In genomic region chr17:42720996-42721583, GRCh38 we compare ENCODE assay signal across 8 cellular contexts. TPM values are rescaled to one million over a fixed set of nuclear protein-coding genes. Genes with fewer than 3 reads are reported as not detected.
DNase-seq lines count a peak whose midpoint lies in the region; ATAC-seq, FAIRE-seq and TF ChIP-seq lines count a peak whose summit lies in the region.

No MANE protein-coding gene starts in this region.

- no peak overlapping the region for H3K18ac ChIP-seq in H1 (ENCODE audit: extremely low read depth, low read length)

- no peak overlapping the region for H3K4me2 ChIP-seq in H1 (ENCODE audit: insufficient read depth in 1 of 2, low read depth in 2 of 2, low read length in 2 of 2)

- ATAC-seq in HG02938 (IDR thresholded peaks at IDR 0.05; ENCODE audit: unreplicated experiment) (no peak), HG02852 (IDR thresholded peaks at IDR 0.05; ENCODE audit: unreplicated experiment) (no peak)

- DNase-seq in A673 (ENCODE audit: low spot score) (peak; percentile 57), GDM1 (lab: John Stamatoyannopoulos, UW) (peak; percentile 15), NCI-H1417 (lab: John Stamatoyannopoulos, UW) (peak; percentile 48 to 85 (median 64)), SK-N-DZ (ENCODE audit: low spot score) (peak; percentile 73), H1 (ENCODE audit: low read depth in 1 of 2, low spot score in 2 of 2) (no peak), mesothelial cell of epicardium (ENCODE audit: low spot score in 2 of 2, unreplicated experiment in 2 of 2) (no peak)

- no peak overlapping the region for H3K4ac ChIP-seq in H1 (replicated peaks; ENCODE audit: insufficient read length, low read depth, low read length)

- H4K20me1 ChIP-seq in H1 (replicated peaks in 1 of 2; ENCODE audit: control insufficient read depth in 1 of 2, insufficient read depth in 2 of 2, low read length in 2 of 2) = peaks cover 0 to 2% of the 10 kb centered on the region in 2 experiments

- H3K4me3 ChIP-seq in A673 (ENCODE audit: low read depth, low read length, poor library complexity, severe bottlenecking) (no peak overlapping the region), H1 (ENCODE audit: extremely low read depth in 1 of 4, insufficient read depth in 2 of 4, low read depth in 3 of 4, low read length in 4 of 4) (no peak overlapping the region)

- H3K27ac ChIP-seq in A673 (ENCODE audit: low read depth, low read length, poor library complexity, severe bottlenecking) (no peak overlapping the region), H1 (ENCODE audit: low read depth, low read length) (no peak overlapping the region)

- FAIRE-seq in H1 (lab: Jason Lieb, UNC) = no peak

- H3K14ac ChIP-seq in H1 (ENCODE audit: insufficient read length) = no peak overlapping the region

- H2AFZ ChIP-seq in H1 (ENCODE audit: low read length) = no peak overlapping the region

- intact Hi-C loops in A673 (cut with micrococcal nuclease; ENCODE audit: unreplicated experiment) = loop anchor here (10.0 kb wide), 1 partner anchor 104 kb away; the partner anchor contains the start of gene BECN1

- H3K4me1 Mint-ChIP-seq in mesothelial cell of epicardium = no peaks in the 10 kb centered on the region

- no peaks in the 10 kb centered on the region for H3K27me3 ChIP-seq in A673 (replicated peaks; ENCODE audit: insufficient read depth, low read depth, low read length, poor library complexity)
- no peaks in the 10 kb centered on the region for H3K27me3 ChIP-seq in H1 (replicated peaks in 1 of 4; ENCODE audit: control insufficient read depth in 3 of 4, extremely low read depth in 1 of 4, insufficient read depth in 3 of 4, low read length in 3 of 4)

- H3K36me3 Mint-ChIP-seq in mesothelial cell of epicardium = peaks cover 40% of the 10 kb centered on the region

- 57% methylated on average over 2 of the region's 2 CpGs; no CpG with 5 or more reads in 1 of the 2 experiments for WGBS in H1 (ENCODE audit: extremely low coverage in 1 of 2, insufficient coverage in 1 of 2, insufficient read length in 1 of 2, insufficient replicate concordance in 2 of 2, low coverage in 1 of 2, low lambda C conversion rate in 2 of 2, missing lambda C conversion rate in 1 of 2), 2 experiments

- H2BK20ac ChIP-seq in H1 (ENCODE audit: low read length) = no peak overlapping the region

- no TSS peak for BruUV-seq in A673 (replicated peaks; lab: Mats Ljungman, UMichigan)

- H2AK5ac ChIP-seq in H1 (ENCODE audit: low read depth, low read length) = no peak overlapping the region

- H3K9ac ChIP-seq in H1 (replicated peaks in 1 of 4; ENCODE audit: extremely low read depth in 1 of 4, low read depth in 3 of 4, low read length in 3 of 4) = no peak overlapping the region

- no peaks in the 10 kb centered on the region for H3K4me1 ChIP-seq in A673 (ENCODE audit: insufficient read depth, low read length, poor library complexity, severe bottlenecking)
- H3K4me1 ChIP-seq in H1 (replicated peaks in 1 of 4; ENCODE audit: control insufficient read depth in 3 of 4, insufficient read depth in 4 of 4, low read length in 3 of 4) = no peaks in the 10 kb centered on the region

- TF ChIP-seq EP300 in H1 (IDR thresholded peaks at IDR 0.05; ENCODE audit: borderline replicate concordance in 1 of 2, low read depth in 2 of 2, low read length in 2 of 2) = no peak

- H4K8ac ChIP-seq in H1 (ENCODE audit: extremely low read depth, insufficient read depth, low read length) = no peak overlapping the region

- H3K56ac ChIP-seq in H1 (replicated peaks; ENCODE audit: insufficient read length, low read depth, low read length) = no peak overlapping the region

- H2BK5ac ChIP-seq in H1 (ENCODE audit: low read depth, low read length) = no peak overlapping the region

- H3K9me3 Mint-ChIP-seq in mesothelial cell of epicardium = no peaks in the 10 kb centered on the region

- POLR2A ChIA-PET in A673 (lab: Charles Lee; ENCODE audit: low non-redundant PET) = no interaction called here
- POLR2A ChIA-PET in H1 (lab: Charles Lee; ENCODE audit: partially characterized antibody) = interaction anchor here (1.2 kb wide), 1 partner anchor 52 kb away, joined by 3 read pairs; the partner anchor contains the start of gene VPS25

- no peak overlapping the region for H4K91ac ChIP-seq in H1 (replicated peaks; ENCODE audit: insufficient read length, low read length)

- TF ChIP-seq CTCF in A673 (conservative IDR thresholded peaks at IDR 0.05; ENCODE audit: low read depth, low read length) (peak; percentile 61), H1 (IDR thresholded peaks at IDR 0.05; ENCODE audit: control extremely low read depth in 1 of 3, insufficient read depth in 1 of 3, low read depth in 1 of 3, low read length in 3 of 3) (peak in 2 of 3 experiments; percentile 60 to 61; a peak in 3 of 4 replicates), mesothelial cell of epicardium (IDR thresholded peaks at IDR 0.05; ENCODE audit: unreplicated experiment) (peak; percentile 75)

- no peak overlapping the region for H3K27ac Mint-ChIP-seq in mesothelial cell of epicardium

- no peaks in the 10 kb centered on the region for H3K27me3 Mint-ChIP-seq in mesothelial cell of epicardium (ENCODE audit: low read depth)

- peaks cover 25% of the 10 kb centered on the region for H3K36me3 ChIP-seq in A673 (ENCODE audit: insufficient read depth, low read length, poor library complexity, severe bottlenecking)
- peaks cover 17 to 50% (median 31%) of the 10 kb centered on the region in 4 experiments for H3K36me3 ChIP-seq in H1 (ENCODE audit: control insufficient read depth in 2 of 4, insufficient read depth in 4 of 4, low read length in 3 of 4)

- H3K9me3 ChIP-seq in A673 (ENCODE audit: low read depth, low read length, poor library complexity, severe bottlenecking) (no peaks in the 10 kb centered on the region), H1 (ENCODE audit: insufficient read depth in 2 of 2, low read depth in 1 of 2, low read length in 1 of 2) (no peaks in the 10 kb centered on the region)

- no peaks in the 10 kb centered on the region for H3K79me1 ChIP-seq in H1 (ENCODE audit: low read depth, low read length)

- no peaks in the 10 kb centered on the region for H3K79me2 ChIP-seq in H1 (ENCODE audit: control insufficient read depth in 1 of 2, insufficient read depth in 2 of 2, low read length in 2 of 2)

- TF ChIP-seq RAD21 in H1 (IDR thresholded peaks at IDR 0.05 in 1 of 2, conservative IDR thresholded peaks at IDR 0.05 in 1 of 2; ENCODE audit: low read depth in 2 of 2, low read length in 2 of 2) = peak; percentile 71 to 77

- TF ChIP-seq POLR2A in H1 (IDR thresholded peaks at IDR 0.05; ENCODE audit: control extremely low read depth in 1 of 2, low read depth in 2 of 2, low read length in 2 of 2) = no peak

- H2BK120ac ChIP-seq in H1 (replicated peaks; ENCODE audit: low read depth, low read length) = no peak overlapping the region

- H3K4me3 Mint-ChIP-seq in mesothelial cell of epicardium = no peak overlapping the region

- H2BK15ac ChIP-seq in H1 (ENCODE audit: low read length) = no peak overlapping the region

- H2BK12ac ChIP-seq in H1 (ENCODE audit: low read depth, low read length) = no peak overlapping the region

- no peak overlapping the region for H3K23ac ChIP-seq in H1 (ENCODE audit: insufficient read length)

- no peak overlapping the region for H4K5ac ChIP-seq in H1 (ENCODE audit: insufficient read length, low read depth, low read length)

- CTCF ChIA-PET in A673 (lab: Charles Lee) (interaction anchor here (0.6 kb wide), 1 partner anchor 78 kb away, joined by 3 read pairs; no protein-coding TSS in a partner anchor), H1 (lab: Charles Lee; ENCODE audit: partially characterized antibody) (interaction anchor here (0.7 to 3.7 kb wide), 5 partner anchors 11 to 52 kb away, joined by 3 to 24 read pairs (median 4); no protein-coding TSS in a partner anchor)

- no peaks in the 10 kb centered on the region for H3K23me2 ChIP-seq in H1 (ENCODE audit: low read depth, low read length)

RNA-seq across cellular contexts. Expression of gene EZH1, which starts 23.8 kb away (rescaled TPM):
- total RNA-seq in A673 (2021) = 16.4 and 19.5 TPM in 2 replicates
- 43.9 and 54.2 TPM in 2 replicates for polyA plus RNA-seq in SK-N-DZ (2014; cell fraction: cytosol; rRNA removed)
- 99.1 and 158 TPM in 2 replicates for polyA plus RNA-seq in SK-N-DZ (2014; cell fraction: nucleus; rRNA removed)
- total RNA-seq in H1 (2021; fragmentation: NEBNext Ultra II Directional; extraction: Animal tissue kit (Norgen Biotek cat#: 25700)) = 18.5 and 20.8 TPM in 2 replicates
- 17.4 and 22.9 TPM in 2 replicates for polyA plus RNA-seq in H1 (2011; rRNA removed)
- 28.3 TPM for polyA plus RNA-seq in H1 (2011; cell fraction: cytosol; rRNA removed)
- polyA plus RNA-seq in H1 (2011; cell fraction: nucleus; rRNA removed) = 64.4 TPM
- 16.2 to 21.8 TPM (median 17.8 TPM) in 4 replicates for polyA plus RNA-seq in H1 (2012, experiment 1 of 2)
- polyA plus RNA-seq in H1 (2012, experiment 2 of 2) = 3.2 TPM
- 9.3 TPM for polyA plus RNA-seq in H1 (2013, experiment 1 of 2)
- polyA plus RNA-seq in H1 (2013, experiment 2 of 2) = 7.9 TPM
- polyA minus RNA-seq in H1 (2011; rRNA and poly(A)+ RNA removed) = 32.7 and 33.7 TPM in 2 replicates
- 11.9 TPM for polyA minus RNA-seq in H1 (2011; cell fraction: cytosol; rRNA and poly(A)+ RNA removed)
- 51.8 TPM for polyA minus RNA-seq in H1 (2011; cell fraction: nucleus; rRNA and poly(A)+ RNA removed)
- total RNA-seq in mesothelial cell of epicardium = 38.4 to 45.1 TPM (median 42.5 TPM) in 3 replicates

RNA-seq across cellular contexts. Expression of gene CNTNAP1, which starts 38.8 kb away (rescaled TPM):
- 5.6 and 6.7 TPM in 2 replicates for total RNA-seq in A673 (2021)
- polyA plus RNA-seq in SK-N-DZ (2014; cell fraction: cytosol; rRNA removed) = 7.9 and 10.8 TPM in 2 replicates
- 64.4 and 94.2 TPM in 2 replicates for polyA plus RNA-seq in SK-N-DZ (2014; cell fraction: nucleus; rRNA removed)
- total RNA-seq in H1 (2021; fragmentation: NEBNext Ultra II Directional; extraction: Animal tissue kit (Norgen Biotek cat#: 25700)) = 4.7 and 5.2 TPM in 2 replicates
- polyA plus RNA-seq in H1 (2011; rRNA removed) = 10.0 and 13.5 TPM in 2 replicates
- 8.8 TPM for polyA plus RNA-seq in H1 (2011; cell fraction: cytosol; rRNA removed)
- polyA plus RNA-seq in H1 (2011; cell fraction: nucleus; rRNA removed) = 44.1 TPM
- polyA plus RNA-seq in H1 (2012, experiment 1 of 2) = 9.1 to 13.8 TPM (median 11.5 TPM) in 4 replicates
- polyA plus RNA-seq in H1 (2012, experiment 2 of 2) = 6.8 TPM
- 4.0 TPM for polyA plus RNA-seq in H1 (2013, experiment 1 of 2)
- 3.4 TPM for polyA plus RNA-seq in H1 (2013, experiment 2 of 2)
- 7.6 and 8.9 TPM in 2 replicates for polyA minus RNA-seq in H1 (2011; rRNA and poly(A)+ RNA removed)
- 4.9 TPM for polyA minus RNA-seq in H1 (2011; cell fraction: cytosol; rRNA and poly(A)+ RNA removed)
- polyA minus RNA-seq in H1 (2011; cell fraction: nucleus; rRNA and poly(A)+ RNA removed) = 8.2 TPM
- total RNA-seq in mesothelial cell of epicardium = 20.5 to 23.1 TPM (median 20.9 TPM) in 3 replicates

RNA-seq across cellular contexts. Expression of gene CCR10, which starts 39.4 kb away (rescaled TPM):
- total RNA-seq in A673 (2021) (0.52 and 0.55 TPM in 2 replicates), mesothelial cell of epicardium (2.0 to 2.3 TPM (median 2.1 TPM) in 3 replicates)
- 35.0 and 43.0 TPM in 2 replicates for polyA plus RNA-seq in SK-N-DZ (2014; cell fraction: cytosol; rRNA removed)
- polyA plus RNA-seq in SK-N-DZ (2014; cell fraction: nucleus; rRNA removed) = 23.4 and 33.9 TPM in 2 replicates
- 0.75 and 1.1 TPM in 2 replicates for total RNA-seq in H1 (2021; fragmentation: NEBNext Ultra II Directional; extraction: Animal tissue kit (Norgen Biotek cat#: 25700))
- 4.0 and 5.7 TPM in 2 replicates for polyA plus RNA-seq in H1 (2011; rRNA removed)
- 2.5 TPM for polyA plus RNA-seq in H1 (2011; cell fraction: cytosol; rRNA removed)
- polyA plus RNA-seq in H1 (2011; cell fraction: nucleus; rRNA removed) = 2.8 TPM
- polyA plus RNA-seq in H1 (2012, experiment 1 of 2) = 1.8 to 2.8 TPM (median 2.2 TPM) in 4 replicates
- 1.9 TPM for polyA plus RNA-seq in H1 (2012, experiment 2 of 2)
- 2.1 TPM for polyA plus RNA-seq in H1 (2013, experiment 1 of 2)
- polyA plus RNA-seq in H1 (2013, experiment 2 of 2) = 1.7 TPM
- 0.28 and 0.29 TPM in 2 replicates for polyA minus RNA-seq in H1 (2011; rRNA and poly(A)+ RNA removed)
- polyA minus RNA-seq in H1 (2011; cell fraction: cytosol; rRNA and poly(A)+ RNA removed) = 2.6 TPM
- polyA minus RNA-seq in H1 (2011; cell fraction: nucleus; rRNA and poly(A)+ RNA removed) = 1.3 TPM

RNA-seq across cellular contexts. Expression of gene RAMP2, which starts 39.9 kb away (rescaled TPM):
- total RNA-seq in A673 (2021) = 3.8 and 5.0 TPM in 2 replicates
- polyA plus RNA-seq in SK-N-DZ (2014; cell fraction: cytosol; rRNA removed) = 18.3 and 35.7 TPM in 2 replicates
- polyA plus RNA-seq in SK-N-DZ (2014; cell fraction: nucleus; rRNA removed) = 14.2 and 18.6 TPM in 2 replicates
- total RNA-seq in H1 (2021; fragmentation: NEBNext Ultra II Directional; extraction: Animal tissue kit (Norgen Biotek cat#: 25700)) = 12.0 and 13.4 TPM in 2 replicates
- 41.5 and 41.7 TPM in 2 replicates for polyA plus RNA-seq in H1 (2011; rRNA removed)
- 25.5 TPM for polyA plus RNA-seq in H1 (2011; cell fraction: cytosol; rRNA removed)
- 18.2 TPM for polyA plus RNA-seq in H1 (2011; cell fraction: nucleus; rRNA removed)
- polyA plus RNA-seq in H1 (2012, experiment 1 of 2) = 19.9 to 27.2 TPM (median 21.6 TPM) in 4 replicates
- polyA plus RNA-seq in H1 (2012, experiment 2 of 2) = 31.2 TPM
- polyA plus RNA-seq in H1 (2013, experiment 1 of 2) = 17.8 TPM
- 17.4 TPM for polyA plus RNA-seq in H1 (2013, experiment 2 of 2)
- polyA minus RNA-seq in H1 (2011; rRNA and poly(A)+ RNA removed) = 8.1 and 15.1 TPM in 2 replicates
- 7.0 TPM for polyA minus RNA-seq in H1 (2011; cell fraction: cytosol; rRNA and poly(A)+ RNA removed)
- polyA minus RNA-seq in H1 (2011; cell fraction: nucleus; rRNA and poly(A)+ RNA removed) = 2.2 TPM
- 19.5 to 22.3 TPM (median 21.6 TPM) in 3 replicates for total RNA-seq in mesothelial cell of epicardium

RNA-seq across cellular contexts. Expression of gene PLEKHH3, which starts 44.3 kb away (rescaled TPM):
- 11.9 and 16.8 TPM in 2 replicates for total RNA-seq in A673 (2021)
- polyA plus RNA-seq in SK-N-DZ (2014; cell fraction: cytosol; rRNA removed) = 23.6 and 40.7 TPM in 2 replicates
- 63.4 and 64.3 TPM in 2 replicates for polyA plus RNA-seq in SK-N-DZ (2014; cell fraction: nucleus; rRNA removed)
- total RNA-seq in H1 (2021; fragmentation: NEBNext Ultra II Directional; extraction: Animal tissue kit (Norgen Biotek cat#: 25700)) = 11.1 and 13.7 TPM in 2 replicates
- polyA plus RNA-seq in H1 (2011; rRNA removed) = 13.5 and 23.7 TPM in 2 replicates
- 12.2 TPM for polyA plus RNA-seq in H1 (2011; cell fraction: cytosol; rRNA removed)
- polyA plus RNA-seq in H1 (2011; cell fraction: nucleus; rRNA removed) = 34.2 TPM
- 9.0 to 20.7 TPM (median 18.4 TPM) in 4 replicates for polyA plus RNA-seq in H1 (2012, experiment 1 of 2)
- polyA plus RNA-seq in H1 (2012, experiment 2 of 2) = 15.8 TPM
- polyA plus RNA-seq in H1 (2013, experiment 1 of 2) = 15.6 TPM
- 14.6 TPM for polyA plus RNA-seq in H1 (2013, experiment 2 of 2)
- polyA minus RNA-seq in H1 (2011; rRNA and poly(A)+ RNA removed) = 2.6 and 3.5 TPM in 2 replicates
- 14.1 TPM for polyA minus RNA-seq in H1 (2011; cell fraction: cytosol; rRNA and poly(A)+ RNA removed)
- 11.3 TPM for polyA minus RNA-seq in H1 (2011; cell fraction: nucleus; rRNA and poly(A)+ RNA removed)
- total RNA-seq in mesothelial cell of epicardium = 35.9 to 38.2 TPM (median 37.8 TPM) in 3 replicates

Comparison
In these comparisons a context has a peak if more than half of its experiments do, and no peak if none do; other contexts are left out.
1. DNase-seq: peak in A673 (single experiment), GDM1 (single experiment), NCI-H1417 (3 of 3) and SK-N-DZ (single experiment); none in H1 (0 of 2) and mesothelial cell of epicardium (0 of 2).
2. Peak in every context shown above with its lines, with median percentiles within 50 percentile points of each other: CTCF ChIP-seq.